27 cellular contexts compared by ENCODE assay signal in genomic region chr19:53993448-53993847, GRCh38. TPM values are rescaled to one million over a fixed set of nuclear protein-coding genes. Genes with fewer than 3 reads are reported as not detected.
"Had no signal": no experiment of that assay in that cellular context is flagged by ENCODE, and none has a peak within 500 bp of the region (broad histone marks: within the 10 kb centered on the region; RNA-seq: fewer than 3 reads in every experiment).

No MANE protein-coding gene starts in this region.

- H3K27ac Mint-ChIP-seq: activated CD4-positive, alpha-beta T cell treated with anti-CD3 and anti-CD28 coated beads, Interleukin-2, amount 10 ng/mL, durations not matched to agents 24 days and 14 days; activated CD8-positive, alpha-beta memory T cell treated with anti-CD3 and anti-CD28 coated beads, Interleukin-2, amount 10 ng/mL, durations not matched to agents 7 days and 5 days; activated naive CD4-positive, alpha-beta T cell treated with anti-CD3 and anti-CD28 coated beads, Interleukin-2, amount 50 U/mL, for 72 hours; activated naive CD8-positive, alpha-beta T cell treated with anti-CD3 and anti-CD28 coated beads, Interleukin-2, amount 50 U/mL, for 24 hours had no signal

- H3K9me3 Mint-ChIP-seq: activated CD4-positive, alpha-beta T cell treated with anti-CD3 and anti-CD28 coated beads, Interleukin-2, amount 10 ng/mL, durations not matched to agents 24 days and 14 days; activated naive CD4-positive, alpha-beta T cell treated with anti-CD3 and anti-CD28 coated beads, Interleukin-2, amount 50 U/mL, for 72 hours; activated naive CD8-positive, alpha-beta T cell treated with anti-CD3 and anti-CD28 coated beads, Interleukin-2, amount 50 U/mL, for 24 hours; activated T-cell treated with anti-CD3 and anti-CD28 coated beads, Interleukin-2, amount 50 U/mL, for 4 hours had no signal

- H3K4me2 ChIP-seq: KMS-11 had no signal

- H3K4me3 ChIP-seq: MG63, SJSA1 had no signal

- H3K4me3 Mint-ChIP-seq: activated CD4-positive, alpha-beta T cell treated with anti-CD3 and anti-CD28 coated beads, Interleukin-2, amount 10 ng/mL, durations not matched to agents 24 days and 14 days; activated CD8-positive, alpha-beta memory T cell treated with anti-CD3 and anti-CD28 coated beads, Interleukin-2, amount 10 ng/mL, durations not matched to agents 7 days and 5 days; activated naive CD8-positive, alpha-beta T cell treated with anti-CD3 and anti-CD28 coated beads, Interleukin-2, amount 50 U/mL, for 24 hours; activated T-cell treated with anti-CD3 and anti-CD28 coated beads, Interleukin-2, amount 50 U/mL, for 4 hours had no signal

- H3K36me3 Mint-ChIP-seq: activated CD8-positive, alpha-beta memory T cell treated with anti-CD3 and anti-CD28 coated beads, Interleukin-2, amount 10 ng/mL, durations not matched to agents 7 days and 5 days; activated naive CD4-positive, alpha-beta T cell treated with anti-CD3 and anti-CD28 coated beads, Interleukin-2, amount 50 U/mL, for 72 hours; brain had no signal

- H3K36me3 ChIP-seq: MG63, SJSA1 had no signal

- ATAC-seq: activated CD8-positive, alpha-beta memory T cell treated with anti-CD3 and anti-CD28 coated beads, Interleukin-2, amount 10 ng/mL, durations not matched to agents 7 days and 5 days; activated naive CD4-positive, alpha-beta T cell treated with anti-CD3 and anti-CD28 coated beads, Interleukin-2, amount 50 U/mL, for 72 hours; activated naive CD8-positive, alpha-beta T cell treated with anti-CD3 and anti-CD28 coated beads, Interleukin-2, amount 50 U/mL, for 24 hours; activated T-cell treated with anti-CD3 and anti-CD28 coated beads, Interleukin-2, amount 50 U/mL, for 4 hours; SK-N-SH treated with all-trans-retinoic acid at 6 μM for 48 hours had no signal

- H3K27ac ChIP-seq: KMS-11, SJSA1 had no signal

- H3K4me1 Mint-ChIP-seq: activated CD4-positive, alpha-beta T cell treated with anti-CD3 and anti-CD28 coated beads, Interleukin-2, amount 10 ng/mL, durations not matched to agents 24 days and 14 days; activated CD8-positive, alpha-beta memory T cell treated with anti-CD3 and anti-CD28 coated beads, Interleukin-2, amount 10 ng/mL, durations not matched to agents 7 days and 5 days had no signal

- H3K9me3 ChIP-seq: MG63, SJSA1 had no signal

- DNase-seq: activated CD4-positive, alpha-beta T cell treated with anti-CD3 and anti-CD28 coated beads, Interleukin-2, amount 10 ng/mL, durations not matched to agents 24 days and 14 days; activated CD4-positive, alpha-beta T cell treated with anti-CD3 and anti-CD28 coated beads, Interleukin-2, amount 50 U/mL, for 48 hours; activated CD4-positive, CD25-positive, alpha-beta regulatory T cell treated with anti-CD3 and anti-CD28 coated beads, Interleukin-2, amount 50 U/mL, for 72 hours; activated CD8-positive, alpha-beta memory T cell treated with anti-CD3 and anti-CD28 coated beads, Interleukin-2, amount 10 ng/mL, durations not matched to agents 7 days and 5 days; activated effector memory CD4-positive, alpha-beta T cell treated with anti-CD3 and anti-CD28 coated beads, Interleukin-2, amount 50 U/mL, for 16 hours; activated naive CD4-positive, alpha-beta T cell treated with Interleukin-2 at 50 U/mL for 16 hours; activated naive CD8-positive, alpha-beta T cell treated with anti-CD3 and anti-CD28 coated beads, Interleukin-2, amount 50 U/mL, for 24 hours; activated T-cell treated with anti-CD3 and anti-CD28 coated beads, Interleukin-2, amount 50 U/mL, for 4 hours; amygdala; MG63; MV-4-11; NCI-H1092 treated with DMSO at 0.1 percent for 48 hours; NCI-H1417 treated with DMSO at 0.1 percent for 48 hours; NCI-H1694; NCI-H2029 treated with DMSO at 0.1 percent for 48 hours; NCI-H510A treated with DMSO at 0.1 percent for 48 hours; NCI-H69; NK-92 treated with Interleukin-12 subunit alpha and Interleukin-12 subunit beta, amount 100 ng/mL, for 24 hours; OCI-M1; SHP77; SW 1271 had no signal

RNA-seq across cellular contexts. Expression of gene CACNG6, which starts 2.0 kb away (rescaled TPM):
- total RNA-seq: activated CD4-positive, alpha-beta T cell treated with anti-CD3 and anti-CD28 coated beads, Interleukin-2, amount 10 ng/mL, durations not matched to agents 24 days and 14 days; activated CD8-positive, alpha-beta memory T cell treated with anti-CD3 and anti-CD28 coated beads, Interleukin-2, amount 10 ng/mL, durations not matched to agents 7 days and 5 days; activated naive CD4-positive, alpha-beta T cell treated with anti-CD3 and anti-CD28 coated beads, Interleukin-2, amount 50 U/mL, for 72 hours; activated T-cell treated with anti-CD3 and anti-CD28 coated beads, Interleukin-2, amount 50 U/mL, for 4 hours; T-helper 1 cell treated with Interleukin-12 subunit alpha and Interleukin-12 subunit beta and Interleukin-4 antibody, amounts not matched to agents 30 ng/mL and 1 ng/mL, for 36 hours had no signal

RNA-seq across cellular contexts. Expression of gene CACNG8, which starts 30.7 kb away (rescaled TPM):
- total RNA-seq: activated CD4-positive, alpha-beta T cell treated with anti-CD3 and anti-CD28 coated beads, Interleukin-2, amount 10 ng/mL, durations not matched to agents 24 days and 14 days; activated CD8-positive, alpha-beta memory T cell treated with anti-CD3 and anti-CD28 coated beads, Interleukin-2, amount 10 ng/mL, durations not matched to agents 7 days and 5 days; activated naive CD4-positive, alpha-beta T cell treated with anti-CD3 and anti-CD28 coated beads, Interleukin-2, amount 50 U/mL, for 72 hours; activated T-cell treated with anti-CD3 and anti-CD28 coated beads, Interleukin-2, amount 50 U/mL, for 4 hours; SJSA1; T-helper 1 cell treated with Interleukin-12 subunit alpha and Interleukin-12 subunit beta and Interleukin-4 antibody, amounts not matched to agents 30 ng/mL and 1 ng/mL, for 36 hours had no signal
